In genomic region chr12:132062481-132062880, GRCh38 we compare ENCODE assay signal across 19 cellular contexts.
"Had no signal": no experiment of that assay in that cellular context is flagged by ENCODE, and none has a peak within 500 bp of the region (broad histone marks: within the 10 kb centered on the region; RNA-seq: fewer than 3 reads in every experiment).

No MANE protein-coding gene starts in this region.

- H3K27ac Mint-ChIP-seq: nephron had no signal

- H3K27ac ChIP-seq: hepatocyte, skin epidermis, stomach, thoracic aorta, transverse colon had no signal

- H3K4me3 Mint-ChIP-seq: naive B cell, nephron had no signal

- H3K9me3 Mint-ChIP-seq: naive B cell, nephron had no signal

- H3K79me2 ChIP-seq: hepatocyte had no signal

- ATAC-seq: left cardiac atrium, left ventricle myocardium superior had no signal

- H3K4me3 ChIP-seq: dorsolateral prefrontal cortex, hepatocyte, skin epidermis, stomach, thoracic aorta, transverse colon had no signal

- H3K4me2 ChIP-seq: hepatocyte had no signal

- H3K4me1 Mint-ChIP-seq: nephron had no signal

- H2AFZ ChIP-seq: hepatocyte had no signal

- H3K9me3 ChIP-seq: stomach, thoracic aorta, transverse colon had no signal

- DNase-seq: cortex of kidney; dorsolateral prefrontal cortex; effector CD8-positive, alpha-beta T cell; foreskin melanocyte; head of caudate nucleus; kidney; left cardiac atrium; left ventricle myocardium superior; mesendoderm; naive B cell; stimulated activated CD4-positive, alpha-beta T cell treated with anti-CD3 and anti-CD28 coated beads, Interleukin-12 subunit alpha, Interleukin-12 subunit beta, amount 100 ng/mL, for 4 hours; stimulated activated naive CD4-positive, alpha-beta T cell; stomach; substantia nigra; transverse colon had no signal

- H3K27me3 ChIP-seq: dorsolateral prefrontal cortex, hepatocyte, stomach, transverse colon had no signal

- H3K27me3 Mint-ChIP-seq: naive B cell had no signal

- H3K4me1 ChIP-seq: stomach, transverse colon had no signal
